Comparison of ENCODE assay signal across 9 cellular contexts in the genomic region with DNA sequence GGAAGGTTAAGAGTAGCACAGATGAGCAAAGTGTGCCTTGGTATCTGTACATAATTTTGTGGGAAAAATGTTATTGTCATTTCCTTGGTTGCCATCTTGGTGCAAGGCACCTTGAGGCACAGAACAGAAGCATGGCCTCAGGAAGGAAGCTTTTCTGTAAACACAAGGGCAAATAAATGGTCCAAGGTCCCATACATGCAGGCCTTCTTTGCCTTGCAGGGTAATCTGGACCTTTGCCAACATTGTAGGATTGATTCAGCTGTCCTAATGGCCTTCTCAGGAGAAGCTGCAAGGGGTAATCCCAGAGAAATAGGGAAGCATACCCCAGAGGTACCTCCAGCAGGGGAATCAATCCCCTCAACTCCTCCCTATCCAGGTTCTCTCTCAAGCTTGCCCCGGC. TPM values are rescaled to one million over a fixed set of nuclear protein-coding genes. Genes with fewer than 3 reads are reported as not detected.
"Had no signal": no experiment of that assay in that cellular context is flagged by ENCODE, and none has a peak within 500 bp of the region (broad histone marks: within the 10 kb centered on the region; RNA-seq: fewer than 3 reads in every experiment).

No MANE protein-coding gene starts in this region.

- H3K4me2 ChIP-seq: KMS-11 had no signal

- H3K27ac ChIP-seq: HL-60, KMS-11 had no signal

- DNase-seq: IMR-90, KBM-7, KG1 had no signal

- FAIRE-seq: HTR-8/SVneo had no signal

- H3K9ac ChIP-seq: KMS-11 had no signal

RNA-seq across cellular contexts. Expression of gene ACER1, which starts 44.7 kb away (rescaled TPM):
- total RNA-seq: HT-29, HT1080, IMR-90 had no signal
- polyA plus RNA-seq: IgD-negative memory B cell, IMR-90 had no signal
